In genomic region chr10:8534089-8534488, GRCh38 we compare ENCODE assay signal across 24 cellular contexts.
DNase-seq lines count a peak whose midpoint lies in the region; ATAC-seq and TF ChIP-seq lines count a peak whose summit lies in the region.
"Had no signal": no experiment of that assay in that cellular context is flagged by ENCODE, and none has a peak within 500 bp of the region (broad histone marks: within the 10 kb centered on the region; RNA-seq: fewer than 3 reads in every experiment).

No MANE protein-coding gene starts in this region.

- H3K27me3 Mint-ChIP-seq in nephron progenitor cell (ENCODE audit: low read depth, poor library complexity), result peaks cover 10% of the 10 kb centered on the region
- peaks cover 5% of the 10 kb centered on the region for H3K27me3 Mint-ChIP-seq in activated T-cell treated with anti-CD3 and anti-CD28 coated beads, Interleukin-2, amount 50 U/mL, for 4 hours (ENCODE audit: low read depth)

- peaks cover 26% of the 10 kb centered on the region for H3K9me3 Mint-ChIP-seq in nephron progenitor cell
- no peaks in the 10 kb centered on the region for H3K9me3 Mint-ChIP-seq in activated T-cell treated with anti-CD3 and anti-CD28 coated beads, Interleukin-2, amount 50 U/mL, for 4 hours
- H3K9me3 Mint-ChIP-seq: CD4-positive, alpha-beta memory T cell had no signal

- H3K36me3 ChIP-seq in thyroid gland, result no peaks in the 10 kb centered on the region

- H3K27me3 ChIP-seq in thyroid gland, result no peaks in the 10 kb centered on the region

- peak overlapping the region; percentile 93 for H3K27ac Mint-ChIP-seq in nephron progenitor cell
- H3K27ac Mint-ChIP-seq: CD4-positive, alpha-beta memory T cell had no signal

- no peaks in the 10 kb centered on the region for H3K9me3 ChIP-seq in thyroid gland

- no peak overlapping the region for H3K27ac ChIP-seq in thyroid gland
- H3K27ac ChIP-seq: SK-N-MC had no signal

- intact Hi-C loops in thyroid gland (cut with DNase I), result no loop called here

- H3K4me1 ChIP-seq in thyroid gland, result no peaks in the 10 kb centered on the region

- no peak for ATAC-seq in SK-N-SH treated with all-trans-retinoic acid at 6 μM for 48 hours
- ATAC-seq in GM18511 (IDR thresholded peaks at IDR 0.05; ENCODE audit: unreplicated experiment), result no peak
- no peak for ATAC-seq in activated T-cell treated with anti-CD3 and anti-CD28 coated beads, Interleukin-2, amount 50 U/mL, for 4 hours
- ATAC-seq: K562, Panc1 had no signal

- DNase-seq in NCI-H82 treated with DMSO at 0.1 percent for 48 hours (lab: John Stamatoyannopoulos, UW; ENCODE audit: unreplicated experiment), result peak; percentile 2
- peak; percentile 21 for DNase-seq in nephron progenitor cell
- DNase-seq in activated T-cell treated with anti-CD3 and anti-CD28 coated beads, Interleukin-2, amount 50 U/mL, for 4 hours, result no peak
- no peak for DNase-seq in thyroid gland
- no peak for DNase-seq in cerebellar cortex (ENCODE audit: low spot score)
- DNase-seq: C1 segment of cervical spinal cord; CD4-positive, alpha-beta memory T cell; COR-L47; DMS53; HCEC 1CT; Kasumi-1; NCI-H1092 treated with DMSO at 0.1 percent for 48 hours; NCI-H1436; NCI-H187; NCI-H2171 treated with DMSO at 0.1 percent for 48 hours; NCI-H345; NCI-H510A treated with DMSO at 0.1 percent for 48 hours; NCI-H774; SHP77 treated with DMSO at 0.1 percent for 48 hours had no signal

- H3K4me3 ChIP-seq in thyroid gland (replicated peaks in 1 of 3), result no peak overlapping the region
- H3K4me3 ChIP-seq: K562, SK-N-MC had no signal

- TF ChIP-seq CTCF in nephron progenitor cell (IDR thresholded peaks at IDR 0.05) (no peak), thyroid gland (IDR thresholded peaks at IDR 0.05) (no peak)

- peaks cover 52% of the 10 kb centered on the region for H3K4me1 Mint-ChIP-seq in nephron progenitor cell
- H3K4me1 Mint-ChIP-seq in activated T-cell treated with anti-CD3 and anti-CD28 coated beads, Interleukin-2, amount 50 U/mL, for 4 hours (ENCODE audit: low read depth), result no peaks in the 10 kb centered on the region

- H3K4me3 Mint-ChIP-seq in nephron progenitor cell, result peak overlapping the region; percentile 55
- H3K4me3 Mint-ChIP-seq in activated T-cell treated with anti-CD3 and anti-CD28 coated beads, Interleukin-2, amount 50 U/mL, for 4 hours, result no peak overlapping the region
- H3K4me3 Mint-ChIP-seq: CD4-positive, alpha-beta memory T cell had no signal

- WGBS in thyroid gland, 2 donors, result 62 to 75% methylated on average over 6 of the region's 6 CpGs

- H3K36me3 Mint-ChIP-seq in nephron progenitor cell (ENCODE audit: low read depth), result peaks cover 6% of the 10 kb centered on the region
- H3K36me3 Mint-ChIP-seq in activated T-cell treated with anti-CD3 and anti-CD28 coated beads, Interleukin-2, amount 50 U/mL, for 4 hours (ENCODE audit: insufficient read depth), result no peaks in the 10 kb centered on the region
- H3K36me3 Mint-ChIP-seq: CD4-positive, alpha-beta memory T cell had no signal

- TF ChIP-seq POLR2A in thyroid gland (IDR thresholded peaks at IDR 0.05), result no peak

TF ChIP-seq in SK-N-SH treated with all-trans-retinoic acid at 6 μM for 48 hours, 23 proteins besides CTCF, POLR2A, EP300 and RAD21:
- no peak for TF ChIP-seq ZNF8 (CRISPR knock-in tag; IDR thresholded peaks at IDR 0.05)
- 0 out of 2 replicates have a peak, but pooled peaks have one; percentile 27 for TF ChIP-seq TCF4 (CRISPR knock-in tag; IDR thresholded peaks at IDR 0.05; ENCODE audit: borderline replicate concordance)

Comparison
In these comparisons a context has a peak if more than half of its experiments do, and no peak if none do; other contexts are left out.
1. DNase-seq: peak in NCI-H82 treated with DMSO at 0.1 percent for 48 hours (single experiment) and nephron progenitor cell (single experiment); none in activated T-cell treated with anti-CD3 and anti-CD28 coated beads, Interleukin-2, amount 50 U/mL, for 4 hours (single experiment), thyroid gland (0 of 2) and cerebellar cortex (single experiment).